ENCODE assay signal across 19 cellular contexts in the genomic region with DNA sequence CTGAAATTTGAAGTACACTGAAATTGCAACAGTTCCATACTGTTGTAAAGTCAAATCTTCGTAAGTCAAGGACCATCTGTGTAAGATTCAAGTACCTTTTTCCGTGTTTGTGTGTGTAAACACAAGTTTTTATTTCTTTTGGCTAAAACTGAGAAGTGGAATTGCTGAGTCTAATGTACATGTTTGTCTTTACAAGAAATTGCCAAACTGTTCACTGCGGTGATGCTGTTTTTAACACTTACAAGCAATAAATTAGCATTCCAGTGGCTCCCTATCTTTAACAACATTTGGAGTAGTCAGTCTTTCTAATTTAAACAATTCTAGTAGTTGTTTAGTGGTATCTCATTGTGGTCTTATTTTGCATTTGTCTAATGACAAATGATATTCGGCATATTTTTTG. TPM values are rescaled to one million over a fixed set of nuclear protein-coding genes. Genes with fewer than 3 reads are reported as not detected.
"Had no signal": no experiment of that assay in that cellular context is flagged by ENCODE, and none has a peak within 500 bp of the region (broad histone marks: within the 10 kb centered on the region; RNA-seq: fewer than 3 reads in every experiment).

No MANE protein-coding gene starts in this region.

- H3K9me3 ChIP-seq: mucosa of descending colon, neutrophil, ovary, right atrium auricular region, sigmoid colon had no signal

- DNase-seq: erythroblast; foreskin melanocyte; heart right ventricle; hypothalamus; kidney glomerular epithelial cell; mammary epithelial cell; mucosa of descending colon; naive thymus-derived CD8-positive, alpha-beta T cell; ovary; sigmoid colon; stimulated activated CD4-positive, alpha-beta T cell treated with anti-CD3 and anti-CD28 coated beads, Interleukin-12 subunit alpha, Interleukin-12 subunit beta, amount 100 ng/mL, for 4 hours; stimulated activated naive CD4-positive, alpha-beta T cell treated with Interleukin-2 at 50 U/mL for 16 hours had no signal

- H3K27me3 ChIP-seq: heart right ventricle, neutrophil, ovary, right atrium auricular region, sigmoid colon had no signal

- H3K27me3 Mint-ChIP-seq: dendritic cell treated with granulocyte-macrophage colony-stimulating factor and Interleukin-4, amounts not matched to agents 40 ng/mL and 50 ng/mL, for 4 days; naive thymus-derived CD8-positive, alpha-beta T cell; type B pancreatic cell had no signal

- H3K36me3 ChIP-seq: neutrophil, ovary had no signal

- H3K4me3 ChIP-seq: heart right ventricle, mucosa of descending colon, ovary, right atrium auricular region, sigmoid colon, skin epidermis had no signal

- H3K9me3 Mint-ChIP-seq: dendritic cell treated with granulocyte-macrophage colony-stimulating factor and Interleukin-4, amounts not matched to agents 40 ng/mL and 50 ng/mL, for 4 days had no signal

- H3K4me1 Mint-ChIP-seq: naive thymus-derived CD8-positive, alpha-beta T cell had no signal

- FAIRE-seq: colon, urothelium cell line had no signal

- H3K4me3 Mint-ChIP-seq: dendritic cell treated with granulocyte-macrophage colony-stimulating factor and Interleukin-4, amounts not matched to agents 40 ng/mL and 50 ng/mL, for 4 days; naive thymus-derived CD8-positive, alpha-beta T cell; type B pancreatic cell had no signal

- ATAC-seq: heart right ventricle; mucosa of descending colon; naive thymus-derived CD8-positive, alpha-beta T cell had no signal

- H3K27ac ChIP-seq: neutrophil, ovary, right atrium auricular region, skin epidermis had no signal

- H3K27ac Mint-ChIP-seq: dendritic cell treated with granulocyte-macrophage colony-stimulating factor and Interleukin-4, amounts not matched to agents 40 ng/mL and 50 ng/mL, for 4 days; naive thymus-derived CD8-positive, alpha-beta T cell; type B pancreatic cell had no signal

RNA-seq across cellular contexts. Expression of gene CALD1, which starts 23.3 kb away (rescaled TPM):
- total RNA-seq: naive thymus-derived CD8-positive, alpha-beta T cell had no signal
